In the genomic region with DNA sequence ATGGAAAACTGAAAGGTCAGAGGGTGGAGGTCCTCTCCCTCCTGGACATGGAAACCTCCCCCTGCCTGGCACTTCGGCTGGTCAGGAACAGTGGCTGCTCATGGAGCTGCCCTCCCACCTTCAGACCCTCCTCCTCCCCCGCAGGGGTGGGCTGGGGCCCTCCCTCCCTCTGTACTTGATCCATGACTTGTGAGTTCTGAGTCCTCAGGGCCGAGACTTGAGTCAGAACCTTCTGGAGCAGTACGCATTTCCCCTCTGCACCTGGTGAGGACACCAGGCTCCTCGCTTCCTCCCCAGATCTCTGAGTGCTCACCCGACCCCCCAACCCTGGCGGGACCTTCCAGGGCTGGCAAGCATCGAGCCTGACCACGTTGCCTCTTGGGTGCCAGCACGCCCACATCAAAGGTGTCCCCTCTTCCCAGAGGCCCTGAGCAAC, we compare ENCODE assay signal across 11 cellular contexts.
A peak's percentile ranks its signal among the peaks of the same experiment; 100 is the strongest.
DNase-seq lines count a peak whose midpoint lies in the region; ATAC-seq, FAIRE-seq and TF ChIP-seq lines count a peak whose summit lies in the region.
"Had no signal": no experiment of that assay in that cellular context is flagged by ENCODE, and none has a peak within 500 bp of the region (broad histone marks: within the 10 kb centered on the region; RNA-seq: fewer than 3 reads in every experiment).

No MANE protein-coding gene starts in this region.

- intact Hi-C loops in Right ventricle myocardium superior (cut with DNase I), result no loop called here
- intact Hi-C loops in left ventricle myocardium inferior (cut with micrococcal nuclease), result no loop called here
- intact Hi-C loops in kidney (cut with DNase I), result no loop called here
- intact Hi-C loops in posterior vena cava (cut with DNase I), result no loop called here

- H3K9me3 ChIP-seq in left ventricle myocardium inferior (replicated peaks), result no peaks in the 10 kb centered on the region
- H3K9me3 ChIP-seq in kidney (ENCODE audit: control insufficient read depth in 1 of 2, low read length in 2 of 2), result no peaks in the 10 kb centered on the region

- DNase-seq in Right ventricle myocardium superior (peak; percentile 37), left ventricle myocardium inferior (no peak), SK-MEL-5 (ENCODE audit: low read depth, low spot score) (peak; percentile 82), kidney (peak; percentile 62), superior temporal gyrus (ENCODE audit: extremely low spot score) (peak; percentile 4), DMS 273 (lab: John Stamatoyannopoulos, UW; ENCODE audit: unreplicated experiment) (no peak), posterior vena cava (ENCODE audit: low spot score) (no peak)
- DNase-seq: activated CD4-positive, alpha-beta T cell treated with anti-CD3 and anti-CD28 coated beads, Interleukin-2, amount 10 ng/mL, durations not matched to agents 24 days and 14 days; NCI-H1436 treated with DMSO at 0.1 percent for 48 hours; T1000 had no signal

- H3K36me3 ChIP-seq in left ventricle myocardium inferior (peaks cover 14% of the 10 kb centered on the region), kidney (ENCODE audit: control insufficient read depth in 1 of 2, insufficient read depth in 2 of 2, low read length in 2 of 2) (peaks cover 0 to 18% of the 10 kb centered on the region in 2 donors)

- H3K4me1 ChIP-seq in left ventricle myocardium inferior (peaks cover 18% of the 10 kb centered on the region), kidney (ENCODE audit: control insufficient read depth in 1 of 2, insufficient read depth in 1 of 2, low read depth in 1 of 2, low read length in 2 of 2) (peaks cover 0 to 6% of the 10 kb centered on the region in 2 donors)

- FAIRE-seq in kidney (lab: Jason Lieb, UNC), result no peak

- ATAC-seq in Right ventricle myocardium superior (ENCODE audit: poor library complexity) (no peak), HG02981 (IDR thresholded peaks at IDR 0.05; ENCODE audit: unreplicated experiment) (no peak)

- H3K27me3 ChIP-seq in left ventricle myocardium inferior (ENCODE audit: low read depth), result peaks cover 5% of the 10 kb centered on the region

- H3K4me3 ChIP-seq in left ventricle myocardium inferior (no peak overlapping the region), kidney (ENCODE audit: low read length in 2 of 2) (no peak overlapping the region)

- in situ Hi-C loops in SK-MEL-5 (cut with HindIII; ENCODE audit: low pct_unique_long_range_greater_than_20kb, low sequenced_read_pairs), result no loop called here

- no peak overlapping the region for H3K9ac ChIP-seq in kidney (ENCODE audit: low read length in 2 of 2)

- H3K27ac ChIP-seq in left ventricle myocardium inferior (replicated peaks) (no peak overlapping the region), kidney (ENCODE audit: low read depth in 2 of 2, low read length in 2 of 2) (no peak overlapping the region)

- TF ChIP-seq CTCF in left ventricle myocardium inferior (IDR thresholded peaks at IDR 0.05; ENCODE audit: borderline replicate concordance) (no peak), kidney (IDR thresholded peaks at IDR 0.05; ENCODE audit: borderline replicate concordance, extremely low read depth, insufficient read depth) (no peak)

Comparison
In these comparisons a context has a peak if more than half of its experiments do, and no peak if none do; other contexts are left out.
1. DNase-seq: peak in Right ventricle myocardium superior (single experiment), SK-MEL-5 (single experiment), kidney (single experiment) and superior temporal gyrus (single experiment); none in left ventricle myocardium inferior (single experiment), DMS 273 (single experiment) and posterior vena cava (single experiment).